ENCODE assay signal across 14 cellular contexts in genomic region chr15:67569668-67570067, GRCh38. TPM values are rescaled to one million over a fixed set of nuclear protein-coding genes. Genes with fewer than 3 reads are reported as not detected.
DNase-seq lines count a peak whose midpoint lies in the region; ATAC-seq and TF ChIP-seq lines count a peak whose summit lies in the region.
"Had no signal": no experiment of that assay in that cellular context is flagged by ENCODE, and none has a peak within 500 bp of the region (broad histone marks: within the 10 kb centered on the region; RNA-seq: fewer than 3 reads in every experiment).

No MANE protein-coding gene starts in this region.

- H3K79me2 ChIP-seq in mammary epithelial cell (ENCODE audit: insufficient read depth, low read length), result no peaks in the 10 kb centered on the region

- no peak overlapping the region for H3K4me3 Mint-ChIP-seq in nephron progenitor cell
- H3K4me3 Mint-ChIP-seq: B cell; CD4-positive, alpha-beta T cell had no signal

- H3K4me1 ChIP-seq in heart right ventricle, result peaks cover 0 to 22% (median 11%) of the 10 kb centered on the region in 9 donors
- no peaks in the 10 kb centered on the region for H3K4me1 ChIP-seq in mammary epithelial cell (ENCODE audit: insufficient read depth, low read length)

- H3K9me3 Mint-ChIP-seq in nephron progenitor cell, result peaks cover 6% of the 10 kb centered on the region
- H3K9me3 Mint-ChIP-seq: CD4-positive, alpha-beta T cell had no signal

- H3K27ac Mint-ChIP-seq in nephron progenitor cell, result peak overlapping the region; percentile 24
- H3K27ac Mint-ChIP-seq: B cell; CD4-positive, alpha-beta T cell had no signal

- intact Hi-C loops in heart right ventricle (cut with DNase I), result no loop called here
- intact Hi-C loops in cardiac septum (cut with DNase I), result no loop called here
- intact Hi-C loops in left ventricle myocardium superior (cut with micrococcal nuclease), result no loop called here
- intact Hi-C loops in mammary epithelial cell (cut with micrococcal nuclease), result no loop called here

- dilution Hi-C loops in mammary epithelial cell (cut with HindIII; ENCODE audit: low sequenced_read_pairs), result no loop called here

- peak in 6 of 8 donors; percentile 47 to 86 (median 64) for ATAC-seq in heart right ventricle
- peak; percentile 75 for ATAC-seq in left ventricle myocardium superior
- no peak for ATAC-seq in GM19328 (IDR thresholded peaks at IDR 0.05; ENCODE audit: unreplicated experiment)
- ATAC-seq: GM12878 had no signal

- DNase-seq in heart right ventricle, result no peak
- no peak for DNase-seq in cardiac septum (ENCODE audit: low spot score)
- DNase-seq in left ventricle myocardium superior, result no peak
- DNase-seq in nephron progenitor cell, result no peak
- DNase-seq in mammary epithelial cell, result no peak
- no peak for DNase-seq in NCI-H2196 (lab: John Stamatoyannopoulos, UW; ENCODE audit: unreplicated experiment)
- DNase-seq: C1 segment of cervical spinal cord; Calu3; CD4-positive, alpha-beta T cell; DMS 273 treated with DMSO at 0.1 percent for 48 hours had no signal

- peaks cover 54% of the 10 kb centered on the region for H3K4me1 Mint-ChIP-seq in nephron progenitor cell

- H3K4me3 ChIP-seq in heart right ventricle, result no peak overlapping the region
- H3K4me3 ChIP-seq in mammary epithelial cell (replicated peaks in 1 of 3; ENCODE audit: insufficient read depth in 1 of 3, low read depth in 2 of 3, low read length in 3 of 3), result no peak overlapping the region
- H3K4me3 ChIP-seq: GM12878, HAP-1 had no signal

- peak overlapping the region in 8 of 10 donors; percentile 2 to 68 (median 51) for H3K27ac ChIP-seq in heart right ventricle
- H3K27ac ChIP-seq in mammary epithelial cell (ENCODE audit: insufficient read depth, low read depth, low read length), result no peak overlapping the region

- H3K36me3 Mint-ChIP-seq in nephron progenitor cell (ENCODE audit: low read depth), result peaks cover 41% of the 10 kb centered on the region

- H3K27me3 ChIP-seq in heart right ventricle (no peaks in the 10 kb centered on the region), mammary epithelial cell (ENCODE audit: insufficient read depth, low read length) (no peaks in the 10 kb centered on the region)

- in situ Hi-C loops in mammary epithelial cell (cut with MboI; ENCODE audit: low sequenced_read_pairs in 2 of 2), result no loop called here

- no TSS peak for BruUV-seq in mammary epithelial cell (replicated peaks; lab: Mats Ljungman, UMichigan)

- H3K9ac ChIP-seq in mammary epithelial cell (ENCODE audit: insufficient read depth, low read length), result no peak overlapping the region

- H4K20me1 ChIP-seq in mammary epithelial cell (ENCODE audit: insufficient read depth, low read length), result no peaks in the 10 kb centered on the region

- no peak overlapping the region for H2AFZ ChIP-seq in mammary epithelial cell (ENCODE audit: low read depth, low read length)

- H3K36me3 ChIP-seq in heart right ventricle, result peaks cover 0 to 16% (median 0%) of the 10 kb centered on the region in 9 donors
- no peaks in the 10 kb centered on the region for H3K36me3 ChIP-seq in mammary epithelial cell (ENCODE audit: insufficient read depth, low read length)
- H3K36me3 ChIP-seq: HAP-1 had no signal

- TF ChIP-seq CTCF in heart right ventricle (IDR thresholded peaks at IDR 0.05) (no peak), nephron progenitor cell (IDR thresholded peaks at IDR 0.05) (no peak), mammary epithelial cell (conservative IDR thresholded peaks at IDR 0.05 in 1 of 2, IDR thresholded peaks at IDR 0.05 in 1 of 2; ENCODE audit: extremely low read depth in 1 of 2, insufficient read depth in 1 of 2, low read depth in 1 of 2, low read length in 2 of 2) (no peak)

- no peaks in the 10 kb centered on the region for H3K9me3 ChIP-seq in heart right ventricle
- no peaks in the 10 kb centered on the region for H3K9me3 ChIP-seq in mammary epithelial cell (replicated peaks; ENCODE audit: insufficient read depth, low read length)
- H3K9me3 ChIP-seq: HAP-1 had no signal

- WGBS in heart right ventricle, 2 donors, result 35 to 56% methylated on average over 3 of the region's 3 CpGs
- WGBS in mammary epithelial cell (ENCODE audit: low coverage, missing lambda C conversion rate), result 93% methylated on average over 3 of the region's 3 CpGs

- H3K4me2 ChIP-seq in mammary epithelial cell (ENCODE audit: insufficient read depth, low read depth, low read length), result no peak overlapping the region

- CTCF ChIA-PET in mammary epithelial cell (lab: Charles Lee; ENCODE audit: low non-redundant PET), result no interaction called here

- H3K27me3 Mint-ChIP-seq in nephron progenitor cell (ENCODE audit: low read depth, poor library complexity), result no peaks in the 10 kb centered on the region
- H3K27me3 Mint-ChIP-seq: B cell; CD4-positive, alpha-beta T cell had no signal

RNA-seq across cellular contexts. Expression of gene MAP2K5, which starts 27.2 kb away (rescaled TPM):
- total RNA-seq in heart right ventricle, result 10 to 100 TPM; 14.4 to 34.3 (median 21.4) TPM
- polyA plus RNA-seq in heart right ventricle, result 10 to 100 TPM in 1 of 2 donors, 1 to 10 TPM in 1; 7.7 to 12.6 TPM
- total RNA-seq in cardiac septum, result 28.2 TPM
- total RNA-seq in left ventricle myocardium superior, result 22.0 TPM
- 10 to 100 TPM in 1 of 2 donors, 1 to 10 TPM in 1; 6.5 to 22.8 TPM for total RNA-seq in mammary epithelial cell
- polyA plus RNA-seq in mammary epithelial cell, result 4.6 TPM
- polyA minus RNA-seq in mammary epithelial cell, result 9.2 TPM

RNA-seq across cellular contexts. Expression of gene C15orf61, which starts 48.7 kb away (rescaled TPM):
- total RNA-seq in heart right ventricle (10 to 100 TPM in 7 of 10 donors, 1 to 10 TPM in 3; 6.9 to 15.0 (median 11.9) TPM), cardiac septum (7.6 TPM), left ventricle myocardium superior (13.6 TPM), mammary epithelial cell (1 to 10 TPM; 6.2 to 6.3 TPM)
- polyA plus RNA-seq in heart right ventricle (1 to 10 TPM; 2.7 to 5.3 TPM), mammary epithelial cell (1.9 TPM)
- not detected for polyA minus RNA-seq in mammary epithelial cell
